In genomic region chr2:241363316-241363879, GRCh38 we compare ENCODE assay signal across 15 cellular contexts. TPM values are rescaled to one million over a fixed set of nuclear protein-coding genes. Genes with fewer than 3 reads are reported as not detected.
DNase-seq lines count a peak whose midpoint lies in the region; ATAC-seq and TF ChIP-seq lines count a peak whose summit lies in the region.
"Had no signal": no experiment of that assay in that cellular context is flagged by ENCODE, and none has a peak within 500 bp of the region (broad histone marks: within the 10 kb centered on the region; RNA-seq: fewer than 3 reads in every experiment).

No MANE protein-coding gene starts in this region.

- DNase-seq in GM23338 (ENCODE audit: low spot score) (no peak), coronary artery (ENCODE audit: low spot score) (no peak), mesenchymal stem cell (no peak), tibial artery (no peak), activated gamma-delta T cell (lab: John Stamatoyannopoulos, UW) (no peak)
- DNase-seq: CD4-positive, alpha-beta memory T cell; foreskin fibroblast; GF-D8; NCI-H2171; SHP77 treated with DMSO at 0.1 percent for 48 hours; stimulated activated naive CD4-positive, alpha-beta T cell; T1000 had no signal

- no peak overlapping the region for H3K4me3 ChIP-seq in GM23338
- H3K4me3 ChIP-seq in coronary artery: peak overlapping the region; percentile 9
- peak overlapping the region in 1 of 2 experiments; percentile 42 for H3K4me3 ChIP-seq in mesenchymal stem cell (ENCODE audit: insufficient read depth in 1 of 2, low read depth in 1 of 2, low read length in 2 of 2)
- peak overlapping the region; percentile 12 to 25 for H3K4me3 ChIP-seq in tibial artery

- H3K4ac ChIP-seq in mesenchymal stem cell (ENCODE audit: low read depth in 1 of 2, low read length in 2 of 2): no peak overlapping the region

- no peaks in the 10 kb centered on the region for H3K27me3 Mint-ChIP-seq in GM23338 (ENCODE audit: insufficient read depth, low read depth, poor library complexity)
- H3K27me3 Mint-ChIP-seq: activated T-helper 17 cell treated with anti-CD3 and anti-CD28 coated beads, Interleukin-2, amount 50 U/mL, for 72 hours; CD4-positive, alpha-beta memory T cell had no signal

- TF ChIP-seq CTCF in GM23338 (conservative IDR thresholded peaks at IDR 0.05; ENCODE audit: low read depth in 2 of 2) (no peak), coronary artery (IDR thresholded peaks at IDR 0.05) (no peak), tibial artery (IDR thresholded peaks at IDR 0.05) (no peak)

- H3K4me3 Mint-ChIP-seq in GM23338: no peak overlapping the region
- H3K4me3 Mint-ChIP-seq: activated T-helper 17 cell treated with anti-CD3 and anti-CD28 coated beads, Interleukin-2, amount 50 U/mL, for 72 hours; CD4-positive, alpha-beta memory T cell had no signal

- H3K9ac ChIP-seq in mesenchymal stem cell (ENCODE audit: low read length): peak overlapping the region; percentile 3

- H3K4me1 Mint-ChIP-seq in GM23338: peaks cover 33% of the 10 kb centered on the region

- no peaks in the 10 kb centered on the region for H3K36me3 Mint-ChIP-seq in GM23338 (ENCODE audit: low read depth)
- H3K36me3 Mint-ChIP-seq: CD4-positive, alpha-beta memory T cell had no signal

- no peak overlapping the region for H2BK15ac ChIP-seq in mesenchymal stem cell (ENCODE audit: low read depth, poor library complexity, severe bottlenecking)

- H2BK12ac ChIP-seq in mesenchymal stem cell (ENCODE audit: low read length in 2 of 2): no peak overlapping the region

- peak overlapping the region in 1 of 2 experiments; percentile 19 for H3K18ac ChIP-seq in mesenchymal stem cell (ENCODE audit: low read depth in 1 of 2, low read length in 2 of 2)

- H3K9me3 Mint-ChIP-seq in GM23338: no peaks in the 10 kb centered on the region
- H3K9me3 Mint-ChIP-seq: activated T-helper 17 cell treated with anti-CD3 and anti-CD28 coated beads, Interleukin-2, amount 50 U/mL, for 72 hours; CD4-positive, alpha-beta memory T cell had no signal

- no peak overlapping the region for H2AFZ ChIP-seq in GM23338
- no peak overlapping the region for H2AFZ ChIP-seq in mesenchymal stem cell (ENCODE audit: low read depth, low read length)

- H3K27me3 ChIP-seq in GM23338 (ENCODE audit: insufficient read depth): no peaks in the 10 kb centered on the region
- H3K27me3 ChIP-seq in mesenchymal stem cell (ENCODE audit: control insufficient read depth in 1 of 2, insufficient read depth in 1 of 2, low read length in 2 of 2): no peaks in the 10 kb centered on the region
- H3K27me3 ChIP-seq in tibial artery: no peaks in the 10 kb centered on the region

- H3K27ac ChIP-seq in GM23338 (ENCODE audit: low read depth): no peak overlapping the region; the same call in 1 of the 2 replicates
- H3K27ac ChIP-seq in coronary artery: peak overlapping the region; percentile 6 to 49
- no peak overlapping the region for H3K27ac ChIP-seq in mesenchymal stem cell (ENCODE audit: low read length, poor library complexity, severe bottlenecking)
- peak overlapping the region; percentile 48 to 71 for H3K27ac ChIP-seq in tibial artery

- H4K91ac ChIP-seq in mesenchymal stem cell (ENCODE audit: low read length): no peak overlapping the region

- peak overlapping the region; percentile 22 for H4K8ac ChIP-seq in mesenchymal stem cell (ENCODE audit: low read length)

- H3K27ac Mint-ChIP-seq in GM23338: peak overlapping the region; percentile 70; the same call in 1 of the 2 replicates
- H3K27ac Mint-ChIP-seq: activated T-helper 17 cell treated with anti-CD3 and anti-CD28 coated beads, Interleukin-2, amount 50 U/mL, for 72 hours had no signal

- no peak overlapping the region for H2AK5ac ChIP-seq in mesenchymal stem cell (ENCODE audit: low read length, severe bottlenecking)

- intact Hi-C loops in tibial artery (cut with DNase I; ENCODE audit: low total_unique reads): no loop called here

- no peak overlapping the region for H2BK120ac ChIP-seq in mesenchymal stem cell (ENCODE audit: low read depth, low read length)

- no peaks in the 10 kb centered on the region for H3F3A ChIP-seq in GM23338 (replicated peaks; ENCODE audit: low read depth)

- H4K20me1 ChIP-seq in GM23338 (replicated peaks; ENCODE audit: insufficient read depth): peaks cover 23% of the 10 kb centered on the region

- H3K14ac ChIP-seq in mesenchymal stem cell (ENCODE audit: low read length in 2 of 2): no peak overlapping the region

- WGBS in mesenchymal stem cell: 97% methylated on average over 8 of the region's 8 CpGs

- H3K36me3 ChIP-seq in GM23338 (ENCODE audit: insufficient read depth): no peaks in the 10 kb centered on the region
- peaks cover 0 to 5% of the 10 kb centered on the region in 2 experiments for H3K36me3 ChIP-seq in mesenchymal stem cell (ENCODE audit: control insufficient read depth in 1 of 2, insufficient read depth in 2 of 2, low read depth in 1 of 2, low read length in 2 of 2)
- no peaks in the 10 kb centered on the region for H3K36me3 ChIP-seq in tibial artery

- peak; percentile 36 for ATAC-seq in GM23338
- ATAC-seq in HG02870 (IDR thresholded peaks at IDR 0.05; ENCODE audit: unreplicated experiment): no peak
- ATAC-seq in GM21576 (IDR thresholded peaks at IDR 0.05; ENCODE audit: unreplicated experiment): no peak
- ATAC-seq: activated T-helper 17 cell treated with anti-CD3 and anti-CD28 coated beads, Interleukin-2, amount 50 U/mL, for 72 hours had no signal

- no peak overlapping the region for H3K23ac ChIP-seq in mesenchymal stem cell (ENCODE audit: low read length in 2 of 2)

- no peak overlapping the region for H3K4me2 ChIP-seq in GM23338
- H3K4me2 ChIP-seq in mesenchymal stem cell (ENCODE audit: low read length, poor library complexity, severe bottlenecking): no peak overlapping the region

- H3K9me2 ChIP-seq in GM23338 (ENCODE audit: insufficient read depth): no peaks in the 10 kb centered on the region

- no peak overlapping the region for H2BK5ac ChIP-seq in mesenchymal stem cell (ENCODE audit: low read depth, low read length, poor library complexity, severe bottlenecking)

- H3K4me1 ChIP-seq in GM23338 (ENCODE audit: insufficient read depth) (peaks cover 16% of the 10 kb centered on the region), mesenchymal stem cell (ENCODE audit: control insufficient read depth, insufficient read depth, low read depth, low read length) (peaks cover 13% of the 10 kb centered on the region), tibial artery (peaks cover 0 to 55% (median 13%) of the 10 kb centered on the region in 4 donors)

- peaks cover 35% of the 10 kb centered on the region for H3K79me1 ChIP-seq in mesenchymal stem cell (replicated peaks; ENCODE audit: low read length, poor library complexity, severe bottlenecking)

- no peaks in the 10 kb centered on the region for H3K9me3 ChIP-seq in mesenchymal stem cell (ENCODE audit: control insufficient read depth, low read length)
- H3K9me3 ChIP-seq in tibial artery: no peaks in the 10 kb centered on the region

- H3K79me2 ChIP-seq in GM23338 (replicated peaks; ENCODE audit: insufficient read depth): peaks cover 84% of the 10 kb centered on the region

TF ChIP-seq in GM23338, 12 proteins besides CTCF, POLR2A, EP300 and RAD21 (continues in another document):
- TF ChIP-seq REST (IDR thresholded peaks at IDR 0.05; ENCODE audit: unreplicated experiment) (no peak), POLR2AphosphoS5 (IDR thresholded peaks at IDR 0.05; ENCODE audit: low read depth) (no peak), JUNB (IDR thresholded peaks at IDR 0.05; ENCODE audit: unreplicated experiment) (no peak), EZH2 (IDR thresholded peaks at IDR 0.05; ENCODE audit: low read depth, unreplicated experiment) (no peak), NANOG (IDR thresholded peaks at IDR 0.05; ENCODE audit: borderline replicate concordance) (no peak), CREB1 (CRISPR knock-in tag; IDR thresholded peaks at IDR 0.05; ENCODE audit: low read depth) (no peak), STAT1 (IDR thresholded peaks at IDR 0.05; ENCODE audit: unreplicated experiment) (no peak), ZNF331 (CRISPR knock-in tag; IDR thresholded peaks at IDR 0.05; ENCODE audit: low read depth) (no peak)

RNA-seq across cellular contexts. Expression of gene FARP2, which starts 7.3 kb away (rescaled TPM):
- 22.6 and 26.8 TPM in 2 replicates for total RNA-seq in GM23338 (2014; rRNA removed; shearing (Covaris generic))
- 13.9 and 16.0 TPM in 2 replicates for polyA plus RNA-seq in GM23338 (2016; fragmentation: Nextera tagmentation; extraction: Ambion mirVana)
- 15.5 TPM for polyA plus RNA-seq in mesenchymal stem cell (2013, experiment 1 of 2)
- polyA plus RNA-seq in mesenchymal stem cell (2013, experiment 2 of 2): 14.7 TPM

RNA-seq across cellular contexts. Expression of gene SEPTIN2, which starts 47.7 kb away (rescaled TPM):
- 370 and 393 TPM in 2 replicates for total RNA-seq in GM23338 (2014; rRNA removed; shearing (Covaris generic))
- polyA plus RNA-seq in GM23338 (2016; fragmentation: Nextera tagmentation; extraction: Ambion mirVana): 204 and 227 TPM in 2 replicates
- 369 TPM for polyA plus RNA-seq in mesenchymal stem cell (2013, experiment 1 of 2)
- 372 TPM for polyA plus RNA-seq in mesenchymal stem cell (2013, experiment 2 of 2)

RNA-seq across cellular contexts. Expression of gene HDLBP, which starts 47.9 kb away (rescaled TPM):
- total RNA-seq in GM23338 (2014; rRNA removed; shearing (Covaris generic)): 306 and 312 TPM in 2 replicates
- 218 and 230 TPM in 2 replicates for polyA plus RNA-seq in GM23338 (2016; fragmentation: Nextera tagmentation; extraction: Ambion mirVana)
- polyA plus RNA-seq in mesenchymal stem cell (2013, experiment 1 of 2): 768 TPM
- 740 TPM for polyA plus RNA-seq in mesenchymal stem cell (2013, experiment 2 of 2)

Comparison
In these comparisons a context has a peak if more than half of its experiments do, and no peak if none do; other contexts are left out.
1. H3K27ac ChIP-seq: peak in coronary artery (2 of 2) and tibial artery (2 of 2); none in GM23338 (single experiment) and mesenchymal stem cell (single experiment).